In the genomic region with DNA sequence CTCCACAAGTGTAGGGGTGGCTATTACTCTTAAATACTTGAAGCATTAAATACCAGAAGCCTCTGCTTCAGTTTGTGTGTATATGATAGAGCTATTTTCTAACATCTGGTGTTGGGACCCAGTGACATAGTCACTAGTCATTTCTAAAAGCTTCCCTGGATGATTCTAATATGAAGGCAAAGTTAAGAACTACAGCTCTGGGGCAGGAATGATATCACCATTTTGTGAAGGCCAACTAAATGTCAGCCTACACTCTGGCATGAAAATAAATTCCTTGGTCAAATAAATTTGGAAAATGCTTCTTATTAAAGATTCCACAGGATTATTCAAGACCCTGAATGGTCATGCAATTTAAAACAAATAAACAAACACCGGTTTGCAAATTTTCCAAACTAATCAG, we compare ENCODE assay signal across 18 cellular contexts.
"Had no signal": no experiment of that assay in that cellular context is flagged by ENCODE, and none has a peak within 500 bp of the region (broad histone marks: within the 10 kb centered on the region; RNA-seq: fewer than 3 reads in every experiment).

No MANE protein-coding gene starts in this region.

- H3K9me3 ChIP-seq: breast epithelium, mucosa of descending colon, sigmoid colon, tibial artery, uterus had no signal

- ATAC-seq: left lobe of liver; mucosa of descending colon; naive thymus-derived CD8-positive, alpha-beta T cell; stimulated activated memory B cell treated with anti-CD40 and anti-IgM and Interleukin-4, amounts not matched to agents 10 μg/mL and 1 μg/mL and 100 μg/mL, for 72 hours; T-helper 17 cell had no signal

- H2AFZ ChIP-seq: parathyroid adenoma had no signal

- H3K79me2 ChIP-seq: parathyroid adenoma had no signal

- H3K36me3 ChIP-seq: breast epithelium, sigmoid colon, tibial artery, uterus had no signal

- H3K4me3 ChIP-seq: breast epithelium, mucosa of descending colon, sigmoid colon, tibial artery, uterus had no signal

- H3K27me3 ChIP-seq: breast epithelium, sigmoid colon, tibial artery, uterus had no signal

- DNase-seq: activated B cell treated with CpG ODN at 0.5 μM for 24 hours; activated CD4-positive, alpha-beta T cell treated with anti-CD3 and anti-CD28 coated beads for 48 hours; activated CD8-positive, alpha-beta memory T cell treated with anti-CD3 and anti-CD28 coated beads, Interleukin-2, amount 50 U/mL, for 48 hours; activated naive CD8-positive, alpha-beta T cell treated with anti-CD3 and anti-CD28 coated beads, Interleukin-2, amount 10 ng/mL, durations not matched to agents 7 days and 5 days; anterior cingulate cortex; endodermal cell; erythroblast; hippocampal formation; mucosa of descending colon; naive thymus-derived CD8-positive, alpha-beta T cell; sigmoid colon; T-helper 17 cell; tibial artery; uterus had no signal

- H3K27ac ChIP-seq: breast epithelium, parathyroid adenoma, sigmoid colon, uterus had no signal

- H3K4me1 ChIP-seq: breast epithelium, parathyroid adenoma, uterus had no signal
